1 cellular context compared by ENCODE assay signal in genomic region chr1:2414297-2414958, GRCh38.
TF ChIP-seq lines count a peak whose summit lies in the region.

No MANE protein-coding gene starts in this region.

TF ChIP-seq in K562, 482 proteins besides CTCF, POLR2A, EP300 and RAD21 (continued from another document):
- TF ChIP-seq ZBTB49 (CRISPR knock-in tag; IDR thresholded peaks at IDR 0.05; ENCODE audit: borderline replicate concordance) (no peak), HDAC3 (IDR thresholded peaks at IDR 0.05; ENCODE audit: borderline replicate concordance, partially characterized antibody) (no peak), SNAPC5 (CRISPR knock-in tag; IDR thresholded peaks at IDR 0.05) (no peak), ATF6 (CRISPR knock-in tag; IDR thresholded peaks at IDR 0.05) (no peak), PHF20 (IDR thresholded peaks at IDR 0.05; ENCODE audit: partially characterized antibody) (no peak), ZC3H8 (IDR thresholded peaks at IDR 0.05) (no peak), NFE2L1 (tag; IDR thresholded peaks at IDR 0.05; ENCODE audit: borderline replicate concordance, low read depth) (no peak), MED1 (CRISPR knock-in tag; IDR thresholded peaks at IDR 0.05; ENCODE audit: borderline replicate concordance) (no peak), TEAD2 (tag; IDR thresholded peaks at IDR 0.05) (no peak), CC2D1A (IDR thresholded peaks at IDR 0.05) (peak; percentile 65; the same call in 1 of the 2 replicates), ESRRA (IDR thresholded peaks at IDR 0.05; ENCODE audit: borderline replicate concordance, low read depth) (no peak), MAFK (IDR thresholded peaks at IDR 0.05; ENCODE audit: low read length) (0 out of 2 replicates have a peak, but pooled peaks have one; percentile 5), KAT7 (CRISPR knock-in tag; IDR thresholded peaks at IDR 0.05; ENCODE audit: borderline replicate concordance) (no peak), MEIS2 (IDR thresholded peaks at IDR 0.05; ENCODE audit: partially characterized antibody) (no peak), GABPB1 (CRISPR knock-in tag; IDR thresholded peaks at IDR 0.05) (peak; percentile 52; the same call in 1 of the 2 replicates), SIN3B (IDR thresholded peaks at IDR 0.05; ENCODE audit: low read depth) (0 out of 2 replicates have a peak, but pooled peaks have one; percentile 5), POLR2H (tag; IDR thresholded peaks at IDR 0.05; ENCODE audit: low read depth) (no peak), ZNF134 (CRISPR knock-in tag; conservative IDR thresholded peaks at IDR 0.05) (no peak), TBL1XR1 (IDR thresholded peaks at IDR 0.05; ENCODE audit: low read length in 2 of 2) (peak in 1 of 2 experiments; percentile 40; a peak in 1 of 4 replicates), VEZF1 (CRISPR knock-in tag; IDR thresholded peaks at IDR 0.05) (0 out of 2 replicates have a peak, but pooled peaks have one; percentile 21), POLR3A (IDR thresholded peaks at IDR 0.05; ENCODE audit: borderline replicate concordance, extremely low read depth, insufficient read depth, insufficient read length) (no peak), NFYB (IDR thresholded peaks at IDR 0.05; ENCODE audit: extremely low read depth, insufficient read length) (no peak), ZNF785 (CRISPR knock-in tag; IDR thresholded peaks at IDR 0.05) (no peak), MLX (CRISPR knock-in tag; conservative IDR thresholded peaks at IDR 0.05) (no peak), ZBTB1 (CRISPR knock-in tag; IDR thresholded peaks at IDR 0.05; ENCODE audit: borderline replicate concordance, low read depth) (0 out of 2 replicates have a peak, but pooled peaks have one; percentile 53), MCM2 (IDR thresholded peaks at IDR 0.05; ENCODE audit: low read depth) (no peak), BHLHE40 (IDR thresholded peaks at IDR 0.05; ENCODE audit: low read length) (peak; percentile 28), CCNT2 (IDR thresholded peaks at IDR 0.05; ENCODE audit: borderline replicate concordance, extremely low read depth, insufficient read length, low read depth, low read length) (no peak)
- TF ChIP-seq, protein P1, sequence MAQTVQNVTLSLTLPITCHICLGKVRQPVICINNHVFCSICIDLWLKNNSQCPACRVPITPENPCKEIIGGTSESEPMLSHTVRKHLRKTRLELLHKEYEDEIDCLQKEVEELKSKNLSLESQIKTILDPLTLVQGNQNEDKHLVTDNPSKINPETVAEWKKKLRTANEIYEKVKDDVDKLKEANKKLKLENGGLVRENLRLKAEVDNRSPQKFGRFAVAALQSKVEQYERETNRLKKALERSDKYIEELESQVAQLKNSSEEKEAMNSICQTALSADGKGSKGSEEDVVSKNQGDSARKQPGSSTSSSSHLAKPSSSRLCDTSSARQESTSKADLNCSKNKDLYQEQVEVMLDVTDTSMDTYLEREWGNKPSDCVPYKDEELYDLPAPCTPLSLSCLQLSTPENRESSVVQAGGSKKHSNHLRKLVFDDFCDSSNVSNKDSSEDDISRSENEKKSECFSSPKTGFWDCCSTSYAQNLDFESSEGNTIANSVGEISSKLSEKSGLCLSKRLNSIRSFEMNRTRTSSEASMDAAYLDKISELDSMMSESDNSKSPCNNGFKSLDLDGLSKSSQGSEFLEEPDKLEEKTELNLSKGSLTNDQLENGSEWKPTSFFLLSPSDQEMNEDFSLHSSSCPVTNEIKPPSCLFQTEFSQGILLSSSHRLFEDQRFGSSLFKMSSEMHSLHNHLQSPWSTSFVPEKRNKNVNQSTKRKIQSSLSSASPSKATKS (CRISPR knock-in tag; IDR thresholded peaks at IDR 0.05): no peak
- TF ChIP-seq, protein P2, sequence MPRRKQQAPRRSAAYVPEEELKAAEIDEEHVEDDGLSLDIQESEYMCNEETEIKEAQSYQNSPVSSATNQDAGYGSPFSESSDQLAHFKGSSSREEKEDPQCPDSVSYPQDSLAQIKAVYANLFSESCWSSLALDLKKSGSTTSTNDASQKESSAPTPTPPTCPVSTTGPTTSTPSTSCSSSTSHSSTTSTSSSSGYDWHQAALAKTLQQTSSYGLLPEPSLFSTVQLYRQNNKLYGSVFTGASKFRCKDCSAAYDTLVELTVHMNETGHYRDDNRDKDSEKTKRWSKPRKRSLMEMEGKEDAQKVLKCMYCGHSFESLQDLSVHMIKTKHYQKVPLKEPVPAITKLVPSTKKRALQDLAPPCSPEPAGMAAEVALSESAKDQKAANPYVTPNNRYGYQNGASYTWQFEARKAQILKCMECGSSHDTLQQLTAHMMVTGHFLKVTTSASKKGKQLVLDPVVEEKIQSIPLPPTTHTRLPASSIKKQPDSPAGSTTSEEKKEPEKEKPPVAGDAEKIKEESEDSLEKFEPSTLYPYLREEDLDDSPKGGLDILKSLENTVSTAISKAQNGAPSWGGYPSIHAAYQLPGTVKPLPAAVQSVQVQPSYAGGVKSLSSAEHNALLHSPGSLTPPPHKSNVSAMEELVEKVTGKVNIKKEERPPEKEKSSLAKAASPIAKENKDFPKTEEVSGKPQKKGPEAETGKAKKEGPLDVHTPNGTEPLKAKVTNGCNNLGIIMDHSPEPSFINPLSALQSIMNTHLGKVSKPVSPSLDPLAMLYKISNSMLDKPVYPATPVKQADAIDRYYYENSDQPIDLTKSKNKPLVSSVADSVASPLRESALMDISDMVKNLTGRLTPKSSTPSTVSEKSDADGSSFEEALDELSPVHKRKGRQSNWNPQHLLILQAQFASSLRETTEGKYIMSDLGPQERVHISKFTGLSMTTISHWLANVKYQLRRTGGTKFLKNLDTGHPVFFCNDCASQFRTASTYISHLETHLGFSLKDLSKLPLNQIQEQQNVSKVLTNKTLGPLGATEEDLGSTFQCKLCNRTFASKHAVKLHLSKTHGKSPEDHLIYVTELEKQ (CRISPR knock-in tag; IDR thresholded peaks at IDR 0.05): no peak
- TF ChIP-seq, protein P3, sequence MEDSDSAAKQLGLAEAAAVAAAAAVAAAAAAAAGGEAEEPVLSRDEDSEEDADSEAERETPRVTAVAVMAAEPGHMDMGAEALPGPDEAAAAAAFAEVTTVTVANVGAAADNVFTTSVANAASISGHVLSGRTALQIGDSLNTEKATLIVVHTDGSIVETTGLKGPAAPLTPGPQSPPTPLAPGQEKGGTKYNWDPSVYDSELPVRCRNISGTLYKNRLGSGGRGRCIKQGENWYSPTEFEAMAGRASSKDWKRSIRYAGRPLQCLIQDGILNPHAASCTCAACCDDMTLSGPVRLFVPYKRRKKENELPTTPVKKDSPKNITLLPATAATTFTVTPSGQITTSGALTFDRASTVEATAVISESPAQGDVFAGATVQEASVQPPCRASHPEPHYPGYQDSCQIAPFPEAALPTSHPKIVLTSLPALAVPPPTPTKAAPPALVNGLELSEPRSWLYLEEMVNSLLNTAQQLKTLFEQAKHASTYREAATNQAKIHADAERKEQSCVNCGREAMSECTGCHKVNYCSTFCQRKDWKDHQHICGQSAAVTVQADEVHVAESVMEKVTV (CRISPR knock-in tag; IDR thresholded peaks at IDR 0.05): peak; percentile 87
